In the genomic region with DNA sequence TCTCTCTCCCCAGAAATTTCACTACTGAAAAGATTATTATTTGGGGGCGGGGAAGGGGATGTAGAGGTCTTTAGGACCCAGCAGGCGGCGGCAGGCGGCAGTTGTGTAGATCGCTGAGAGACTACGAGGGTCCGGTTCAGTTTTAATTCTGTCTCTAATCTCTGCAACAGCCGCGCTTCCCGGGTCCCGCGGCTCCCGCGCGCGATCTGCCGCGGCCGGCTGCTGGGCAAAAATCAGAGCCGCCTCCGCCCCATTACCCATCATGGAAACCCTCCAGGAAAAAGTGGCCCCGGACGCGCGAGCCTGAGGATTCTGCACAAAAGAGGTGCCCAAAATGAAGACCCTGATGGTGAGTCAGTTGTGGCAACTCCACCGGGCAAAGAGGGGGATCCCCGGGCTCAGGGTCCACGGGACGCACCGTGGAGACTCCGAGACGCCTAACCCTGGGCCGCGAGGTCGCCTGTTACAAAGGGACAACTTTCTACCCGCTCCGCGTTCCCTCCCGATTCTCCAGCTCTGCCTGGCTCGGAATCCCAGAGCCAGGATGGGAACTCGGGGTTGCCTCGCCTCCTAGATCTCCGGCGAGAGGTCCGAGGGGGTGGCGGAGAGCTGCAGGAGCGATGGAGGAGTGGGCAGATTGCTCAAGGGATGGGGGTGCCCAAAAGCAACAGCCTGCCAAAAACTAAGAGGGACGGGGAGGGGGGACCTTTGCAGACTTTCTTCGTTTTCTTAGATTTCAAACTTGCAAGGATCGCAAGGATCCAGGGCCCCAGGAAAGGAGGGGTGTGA, we compare ENCODE assay signal across 8 cellular contexts. TPM values are rescaled to one million over a fixed set of nuclear protein-coding genes. Genes with fewer than 3 reads are reported as not detected.
A peak's percentile ranks its signal among the peaks of the same experiment; 100 is the strongest.
DNase-seq lines count a peak whose midpoint lies in the region; ATAC-seq and TF ChIP-seq lines count a peak whose summit lies in the region.

A gene (plus strand): TSS at position 139 of the 789 bp plus-strand sequence.

- no peak for TF ChIP-seq CTCF in activated B cell treated with CpG ODN at 0.5 μM for 24 hours (IDR thresholded peaks at IDR 0.05)

- peak; percentile 62 for DNase-seq in Ammon's horn (ENCODE audit: low spot score)
- peak; percentile 26 for DNase-seq in HT1080 (ENCODE audit: low read depth)
- DNase-seq in activated B cell treated with CpG ODN at 0.5 μM for 24 hours = no peak
- peak; percentile 17 for DNase-seq in fibroblast of the conjunctiva (ENCODE audit: low read depth)
- DNase-seq in occipital lobe (lab: John Stamatoyannopoulos, UW) = peak; percentile 30
- no peak for DNase-seq in GF-D8 (lab: John Stamatoyannopoulos, UW)

- H3K4me1 Mint-ChIP-seq in activated B cell treated with CpG ODN at 0.5 μM for 24 hours = peaks cover 9% of the 10 kb centered on the region

- no peak within 1 kb of the TSS for H3K27ac Mint-ChIP-seq in activated B cell treated with CpG ODN at 0.5 μM for 24 hours

- H3K4me3 Mint-ChIP-seq in activated B cell treated with CpG ODN at 0.5 μM for 24 hours = peak within 1 kb of the TSS; percentile 38

- H3K27me3 Mint-ChIP-seq in activated B cell treated with CpG ODN at 0.5 μM for 24 hours = peaks cover 34% of the 10 kb centered on the region

- H3K9me3 Mint-ChIP-seq in activated B cell treated with CpG ODN at 0.5 μM for 24 hours = no peaks in the 10 kb centered on the region

- intact Hi-C loops in activated B cell treated with CpG ODN at 0.5 μM for 24 hours (cut with micrococcal nuclease) = loop anchor here (10.0 kb wide), 1 partner anchor 713 kb away; no protein-coding TSS in a partner anchor

- POLR2A ChIA-PET in activated B cell treated with CpG ODN at 0.5 μM for 24 hours (lab: Charles Lee) = no interaction called here

- ATAC-seq in activated B cell treated with CpG ODN at 0.5 μM for 24 hours (ENCODE audit: low read depth) = no peak
- no peak for ATAC-seq in GM21529 (IDR thresholded peaks at IDR 0.05; ENCODE audit: unreplicated experiment)
- ATAC-seq in GM21423 (IDR thresholded peaks at IDR 0.05; ENCODE audit: unreplicated experiment) = no peak

- H3K36me3 Mint-ChIP-seq in activated B cell treated with CpG ODN at 0.5 μM for 24 hours (ENCODE audit: low read depth) = no peaks in the 10 kb centered on the region

- CTCF ChIA-PET in activated B cell treated with CpG ODN at 0.5 μM for 24 hours (lab: Charles Lee) = no interaction called here

RNA-seq across cellular contexts. Expression of the gene that starts here (rescaled TPM):
- total RNA-seq in HT1080 (2014; rRNA removed; shearing (Covaris generic)) = 6.7 and 8.9 TPM in 2 replicates
- 0.54 and 0.72 TPM in 2 replicates for polyA plus RNA-seq in HT1080 (2015; cell fraction: cytosol; rRNA removed)
- polyA plus RNA-seq in HT1080 (2015; cell fraction: nucleus; rRNA removed) = 1.0 and 1.5 TPM in 2 replicates
- total RNA-seq in activated B cell treated with CpG ODN at 0.5 μM for 24 hours (not detected in 2 replicates), occipital lobe (35.9 TPM)

Comparison
In these comparisons a context has a peak if more than half of its experiments do, and no peak if none do; other contexts are left out.
1. DNase-seq: peak in Ammon's horn (single experiment), HT1080 (single experiment), fibroblast of the conjunctiva (single experiment) and occipital lobe (single experiment); none in activated B cell treated with CpG ODN at 0.5 μM for 24 hours (single experiment) and GF-D8 (single experiment).